24 cellular contexts compared by ENCODE assay signal in the genomic region with DNA sequence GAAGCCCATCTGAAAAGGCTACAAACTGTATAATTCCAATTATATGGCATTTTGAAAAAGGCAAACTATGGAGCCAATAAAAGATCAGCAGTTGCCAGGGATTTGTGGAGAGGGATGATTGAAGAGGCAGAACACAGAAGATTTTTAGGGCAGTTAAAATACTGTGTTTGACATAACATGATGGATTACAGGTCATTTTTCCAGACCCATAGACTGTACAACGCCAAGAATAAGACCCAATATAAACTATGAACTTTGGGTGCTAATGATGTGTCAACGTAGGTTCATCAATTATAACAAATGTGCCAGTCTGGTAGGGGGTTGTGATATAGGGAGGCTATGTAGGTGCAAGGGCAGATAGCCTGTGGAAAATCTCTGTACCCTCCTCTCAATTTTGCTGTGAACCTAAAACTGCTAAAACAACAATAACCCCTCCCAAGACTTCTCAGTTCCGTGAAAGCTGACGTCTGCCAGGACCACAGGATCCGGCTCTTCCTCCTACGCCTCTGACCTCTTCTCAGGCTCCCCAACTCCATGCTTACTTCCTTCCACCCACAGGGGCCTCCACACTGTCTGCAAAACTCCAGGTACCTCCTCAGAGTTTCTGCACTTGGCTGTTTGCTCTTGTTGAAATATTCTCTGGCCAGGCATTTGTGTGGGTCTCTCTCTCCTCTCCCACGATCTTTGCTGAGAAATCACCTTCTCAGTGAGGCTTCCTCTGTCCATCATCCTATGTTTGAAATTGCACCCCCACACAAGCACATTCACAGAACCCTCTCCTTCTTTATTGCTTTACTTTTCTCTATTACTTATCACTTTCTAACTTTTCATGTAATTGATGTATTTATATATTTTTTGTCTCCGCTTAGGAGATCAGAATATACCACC.
A peak's percentile ranks its signal among the peaks of the same experiment; 100 is the strongest.
DNase-seq lines count a peak whose midpoint lies in the region; ATAC-seq and TF ChIP-seq lines count a peak whose summit lies in the region.
"Had no signal": no experiment of that assay in that cellular context is flagged by ENCODE, and none has a peak within 500 bp of the region (broad histone marks: within the 10 kb centered on the region; RNA-seq: fewer than 3 reads in every experiment).

No MANE protein-coding gene starts in this region.

- TF ChIP-seq POLR2A in breast epithelium (IDR thresholded peaks at IDR 0.05), result no peak

- H4K20me1 ChIP-seq in mammary epithelial cell (ENCODE audit: insufficient read depth, low read length) (no peaks in the 10 kb centered on the region), PC-3 (ENCODE audit: low read length) (no peaks in the 10 kb centered on the region), smooth muscle cell (ENCODE audit: low read depth) (no peaks in the 10 kb centered on the region)

- H3K4me1 Mint-ChIP-seq in activated CD8-positive, alpha-beta memory T cell treated with anti-CD3 and anti-CD28 coated beads, Interleukin-2, amount 10 ng/mL, durations not matched to agents 7 days and 5 days, result peaks cover 2% of the 10 kb centered on the region
- H3K4me1 Mint-ChIP-seq: activated naive CD8-positive, alpha-beta T cell treated with anti-CD3 and anti-CD28 coated beads for 36 hours; immature natural killer cell; stimulated activated naive B cell treated with anti-CD40 and anti-IgM and Interleukin-4, amounts not matched to agents 10 μg/mL and 1 μg/mL and 100 μg/mL, for 72 hours; T-cell had no signal

- H3K27ac Mint-ChIP-seq in activated CD8-positive, alpha-beta memory T cell treated with anti-CD3 and anti-CD28 coated beads, Interleukin-2, amount 10 ng/mL, durations not matched to agents 7 days and 5 days, result no peak overlapping the region
- H3K27ac Mint-ChIP-seq: activated naive CD8-positive, alpha-beta T cell treated with anti-CD3 and anti-CD28 coated beads for 36 hours; immature natural killer cell; naive thymus-derived CD4-positive, alpha-beta T cell; stimulated activated naive B cell treated with anti-CD40 and anti-IgM and Interleukin-4, amounts not matched to agents 10 μg/mL and 1 μg/mL and 100 μg/mL, for 72 hours; T-cell had no signal

- H3K27ac ChIP-seq in mammary epithelial cell (ENCODE audit: insufficient read depth, low read depth, low read length) (no peak overlapping the region), breast epithelium (no peak overlapping the region), PC-3 (ENCODE audit: low read length) (no peak overlapping the region), brain microvascular endothelial cell (no peak overlapping the region), smooth muscle cell (ENCODE audit: low read depth) (no peak overlapping the region)
- H3K27ac ChIP-seq: pancreas, right atrium auricular region, spleen had no signal

- peaks cover 20% of the 10 kb centered on the region for H3K27me3 Mint-ChIP-seq in activated CD8-positive, alpha-beta memory T cell treated with anti-CD3 and anti-CD28 coated beads, Interleukin-2, amount 10 ng/mL, durations not matched to agents 7 days and 5 days
- H3K27me3 Mint-ChIP-seq: naive thymus-derived CD4-positive, alpha-beta T cell had no signal

- no peak for DNase-seq in mammary epithelial cell
- no peak for DNase-seq in breast epithelium (ENCODE audit: low spot score in 2 of 2)
- no peak for DNase-seq in PC-3
- peak; percentile 31 for DNase-seq in brain microvascular endothelial cell
- no peak for DNase-seq in smooth muscle cell (lab: John Stamatoyannopoulos, UW; ENCODE audit: unreplicated experiment)
- no peak for DNase-seq in activated CD8-positive, alpha-beta memory T cell treated with anti-CD3 and anti-CD28 coated beads, Interleukin-2, amount 10 ng/mL, durations not matched to agents 7 days and 5 days
- no peak for DNase-seq in activated CD4-positive, alpha-beta T cell treated with anti-CD3 and anti-CD28 coated beads for 1 hour
- no peak for DNase-seq in NCI-H345 treated with DMSO at 0.1 percent for 48 hours (lab: John Stamatoyannopoulos, UW; ENCODE audit: unreplicated experiment)
- DNase-seq: activated CD4-positive, alpha-beta T cell treated with anti-CD3 and anti-CD28 coated beads for 48 hours; activated naive CD8-positive, alpha-beta T cell treated with anti-CD3 and anti-CD28 coated beads for 36 hours; DMS79; GF-D8; H7; immature natural killer cell; naive thymus-derived CD4-positive, alpha-beta T cell; NCI-H2029 treated with DMSO at 0.1 percent for 48 hours; NCI-H446; pancreas; SHP77; spleen; stimulated activated CD4-positive, alpha-beta T cell treated with anti-CD3 and anti-CD28 coated beads, Interleukin-4, amount 100 ng/mL, for 24 hours; stimulated activated naive B cell treated with anti-CD40 and anti-IgM and Interleukin-4, amounts not matched to agents 10 μg/mL and 1 μg/mL and 100 μg/mL, for 72 hours; T-cell had no signal

- in situ Hi-C loops in mammary epithelial cell (cut with MboI; ENCODE audit: low sequenced_read_pairs in 2 of 2) (no loop called here), brain microvascular endothelial cell (cut with HindIII; ENCODE audit: low pct_ligation_motif_present, low sequenced_read_pairs) (no loop called here)

- H3K36me3 ChIP-seq in mammary epithelial cell (ENCODE audit: insufficient read depth, low read length) (no peaks in the 10 kb centered on the region), breast epithelium (no peaks in the 10 kb centered on the region), PC-3 (ENCODE audit: low read depth, low read length) (no peaks in the 10 kb centered on the region), brain microvascular endothelial cell (replicated peaks) (no peaks in the 10 kb centered on the region), smooth muscle cell (ENCODE audit: low read depth) (no peaks in the 10 kb centered on the region)
- H3K36me3 ChIP-seq: pancreas, right atrium auricular region, spleen had no signal

- CTCF ChIA-PET in mammary epithelial cell (lab: Charles Lee; ENCODE audit: low non-redundant PET), result no interaction called here
- CTCF ChIA-PET in PC-3 (lab: Charles Lee), result no interaction called here
- CTCF ChIA-PET in activated CD8-positive, alpha-beta memory T cell treated with anti-CD3 and anti-CD28 coated beads, Interleukin-2, amount 10 ng/mL, durations not matched to agents 7 days and 5 days (lab: Charles Lee), result interaction anchor here (0.6 kb wide), 1 partner anchor 82 kb away, joined by 3 read pairs; no protein-coding TSS in a partner anchor

- no peaks in the 10 kb centered on the region for H3K4me1 ChIP-seq in mammary epithelial cell (ENCODE audit: insufficient read depth, low read length)
- H3K4me1 ChIP-seq in breast epithelium, result no peaks in the 10 kb centered on the region
- no peaks in the 10 kb centered on the region for H3K4me1 ChIP-seq in PC-3 (ENCODE audit: insufficient read depth, low read length)
- H3K4me1 ChIP-seq in smooth muscle cell (ENCODE audit: low read depth), result peaks cover 16% of the 10 kb centered on the region
- H3K4me1 ChIP-seq: pancreas, right atrium auricular region, spleen had no signal

- H3K9me3 Mint-ChIP-seq in activated CD8-positive, alpha-beta memory T cell treated with anti-CD3 and anti-CD28 coated beads, Interleukin-2, amount 10 ng/mL, durations not matched to agents 7 days and 5 days (ENCODE audit: low read depth), result no peaks in the 10 kb centered on the region
- H3K9me3 Mint-ChIP-seq: activated naive CD8-positive, alpha-beta T cell treated with anti-CD3 and anti-CD28 coated beads for 36 hours; immature natural killer cell; stimulated activated naive B cell treated with anti-CD40 and anti-IgM and Interleukin-4, amounts not matched to agents 10 μg/mL and 1 μg/mL and 100 μg/mL, for 72 hours; T-cell had no signal

- H3K79me2 ChIP-seq in mammary epithelial cell (ENCODE audit: insufficient read depth, low read length), result no peaks in the 10 kb centered on the region
- H3K79me2 ChIP-seq in PC-3 (ENCODE audit: low read length), result no peaks in the 10 kb centered on the region
- no peaks in the 10 kb centered on the region for H3K79me2 ChIP-seq in smooth muscle cell (ENCODE audit: low read depth)

- H3K36me3 Mint-ChIP-seq in activated CD8-positive, alpha-beta memory T cell treated with anti-CD3 and anti-CD28 coated beads, Interleukin-2, amount 10 ng/mL, durations not matched to agents 7 days and 5 days, result no peaks in the 10 kb centered on the region
- H3K36me3 Mint-ChIP-seq: activated naive CD8-positive, alpha-beta T cell treated with anti-CD3 and anti-CD28 coated beads for 36 hours; immature natural killer cell; naive thymus-derived CD4-positive, alpha-beta T cell; stimulated activated naive B cell treated with anti-CD40 and anti-IgM and Interleukin-4, amounts not matched to agents 10 μg/mL and 1 μg/mL and 100 μg/mL, for 72 hours; T-cell had no signal

- 53% methylated on average over 8 of the region's 8 CpGs for WGBS in mammary epithelial cell (ENCODE audit: low coverage, missing lambda C conversion rate)
- 77% methylated on average over 8 of the region's 8 CpGs for WGBS in smooth muscle cell (ENCODE audit: low lambda C conversion rate)

- H3F3A ChIP-seq in PC-3 (ENCODE audit: low read length, unreplicated experiment) (no peaks in the 10 kb centered on the region), smooth muscle cell (ENCODE audit: low read depth) (no peaks in the 10 kb centered on the region)

- no peaks in the 10 kb centered on the region for H3K9me2 ChIP-seq in PC-3 (replicated peaks; ENCODE audit: low read length)

- H3K4me3 Mint-ChIP-seq in activated CD8-positive, alpha-beta memory T cell treated with anti-CD3 and anti-CD28 coated beads, Interleukin-2, amount 10 ng/mL, durations not matched to agents 7 days and 5 days, result no peak overlapping the region
- H3K4me3 Mint-ChIP-seq: activated naive CD8-positive, alpha-beta T cell treated with anti-CD3 and anti-CD28 coated beads for 36 hours; immature natural killer cell; stimulated activated naive B cell treated with anti-CD40 and anti-IgM and Interleukin-4, amounts not matched to agents 10 μg/mL and 1 μg/mL and 100 μg/mL, for 72 hours; T-cell had no signal

- TF ChIP-seq CTCF in mammary epithelial cell (conservative IDR thresholded peaks at IDR 0.05 in 1 of 2, IDR thresholded peaks at IDR 0.05 in 1 of 2; ENCODE audit: extremely low read depth in 1 of 2, insufficient read depth in 1 of 2, low read depth in 1 of 2, low read length in 2 of 2) (no peak), breast epithelium (IDR thresholded peaks at IDR 0.05) (no peak), PC-3 (conservative IDR thresholded peaks at IDR 0.05; ENCODE audit: low read depth, low read length) (no peak), brain microvascular endothelial cell (IDR thresholded peaks at IDR 0.05; ENCODE audit: low read depth, low read length, missing control alignments) (peak; percentile 5), smooth muscle cell (IDR thresholded peaks at IDR 0.05; ENCODE audit: borderline replicate concordance, insufficient read depth, poor library complexity, severe bottlenecking) (no peak)

- H2AFZ ChIP-seq in mammary epithelial cell (ENCODE audit: low read depth, low read length) (peak overlapping the region; percentile 43), PC-3 (ENCODE audit: low read length) (0 out of 2 replicates have a peak overlapping the region, but pooled peaks have one; percentile 21), smooth muscle cell (ENCODE audit: low read depth) (peak overlapping the region; percentile 36)

- H3K9ac ChIP-seq in mammary epithelial cell (ENCODE audit: insufficient read depth, low read length), result no peak overlapping the region
- H3K9ac ChIP-seq in PC-3 (ENCODE audit: low read length), result no peak overlapping the region
- no peak overlapping the region for H3K9ac ChIP-seq in smooth muscle cell (ENCODE audit: low read depth)

- intact Hi-C loops in mammary epithelial cell (cut with micrococcal nuclease) (no loop called here), breast epithelium (cut with DNase I; ENCODE audit: low total_unique reads) (no loop called here), PC-3 (cut with micrococcal nuclease) (no loop called here)

- H3K4me2 ChIP-seq in mammary epithelial cell (ENCODE audit: insufficient read depth, low read depth, low read length), result no peak overlapping the region
- H3K4me2 ChIP-seq in PC-3 (ENCODE audit: low read length), result no peak overlapping the region
- no peak overlapping the region for H3K4me2 ChIP-seq in smooth muscle cell

- POLR2A ChIA-PET in PC-3 (lab: Charles Lee; ENCODE audit: unreplicated experiment), result no interaction called here

- no TSS peak for BruUV-seq in mammary epithelial cell (replicated peaks; lab: Mats Ljungman, UMichigan)
- no TSS peak for BruUV-seq in PC-3 (replicated peaks; lab: Mats Ljungman, UMichigan)

- ATAC-seq in PC-3, result no peak
- ATAC-seq in activated CD8-positive, alpha-beta memory T cell treated with anti-CD3 and anti-CD28 coated beads, Interleukin-2, amount 10 ng/mL, durations not matched to agents 7 days and 5 days, result no peak
- ATAC-seq: naive thymus-derived CD4-positive, alpha-beta T cell; T-cell had no signal

- dilution Hi-C loops in mammary epithelial cell (cut with HindIII; ENCODE audit: low sequenced_read_pairs), result no loop called here

- H3K9me3 ChIP-seq in mammary epithelial cell (replicated peaks; ENCODE audit: insufficient read depth, low read length) (no peaks in the 10 kb centered on the region), breast epithelium (no peaks in the 10 kb centered on the region), PC-3 (ENCODE audit: low read length) (no peaks in the 10 kb centered on the region), smooth muscle cell (replicated peaks; ENCODE audit: low read depth) (no peaks in the 10 kb centered on the region)
- H3K9me3 ChIP-seq: pancreas, right atrium auricular region, spleen had no signal

- H3K27me3 ChIP-seq in mammary epithelial cell (ENCODE audit: insufficient read depth, low read length) (no peaks in the 10 kb centered on the region), breast epithelium (no peaks in the 10 kb centered on the region), PC-3 (ENCODE audit: low read length) (no peaks in the 10 kb centered on the region), brain microvascular endothelial cell (replicated peaks) (no peaks in the 10 kb centered on the region), smooth muscle cell (ENCODE audit: low read depth) (no peaks in the 10 kb centered on the region)
- H3K27me3 ChIP-seq: pancreas, right atrium auricular region, spleen had no signal

- H3K4me3 ChIP-seq in mammary epithelial cell (replicated peaks in 1 of 3; ENCODE audit: insufficient read depth in 1 of 3, low read depth in 2 of 3, low read length in 3 of 3), result no peak overlapping the region
- H3K4me3 ChIP-seq in breast epithelium, result no peak overlapping the region
- H3K4me3 ChIP-seq in PC-3 (ENCODE audit: low read length), result no peak overlapping the region
- no peak overlapping the region for H3K4me3 ChIP-seq in brain microvascular endothelial cell (ENCODE audit: low read depth, low read length)
- H3K4me3 ChIP-seq in smooth muscle cell, result no peak overlapping the region
- H3K4me3 ChIP-seq: pancreas, right atrium auricular region, spleen had no signal
